16 cellular contexts compared by ENCODE assay signal in the genomic region with DNA sequence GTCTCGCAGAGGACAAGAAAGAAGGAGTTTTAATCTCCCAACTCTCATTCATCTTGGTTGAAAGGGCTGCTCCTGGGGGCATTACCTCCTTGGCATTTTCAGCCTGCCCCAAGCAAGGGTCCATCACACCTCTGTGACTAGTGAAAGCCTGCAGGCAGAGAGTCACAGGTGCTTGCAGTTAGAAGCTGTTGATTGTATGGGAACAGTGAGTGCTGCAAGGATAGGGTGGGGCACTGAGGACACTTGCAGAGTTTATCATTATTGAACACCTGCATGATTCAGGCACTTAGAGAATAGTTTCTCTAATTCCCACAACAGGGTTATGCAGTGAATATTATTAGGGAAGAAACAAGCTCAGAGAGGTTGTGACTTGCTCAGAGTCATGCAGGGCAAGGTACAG. TPM values are rescaled to one million over a fixed set of nuclear protein-coding genes. Genes with fewer than 3 reads are reported as not detected.
DNase-seq lines count a peak whose midpoint lies in the region; ATAC-seq and TF ChIP-seq lines count a peak whose summit lies in the region.
"Had no signal": no experiment of that assay in that cellular context is flagged by ENCODE, and none has a peak within 500 bp of the region (broad histone marks: within the 10 kb centered on the region; RNA-seq: fewer than 3 reads in every experiment).

No MANE protein-coding gene starts in this region.

- intact Hi-C loops in left colon (cut with DNase I, micrococcal nuclease) (no loop called here), transverse colon (cut with DNase I; ENCODE audit: low total_unique reads) (no loop called here), PC-3 (cut with micrococcal nuclease) (no loop called here)

- no peak overlapping the region for H3K9ac ChIP-seq in PC-3 (ENCODE audit: low read length)

- in situ Hi-C loops in transverse colon (cut with MboI; ENCODE audit: low pct_ligation_motif_present in 1 of 4, low pct_unique_long_range_greater_than_20kb in 1 of 4, low sequenced_read_pairs in 3 of 4): no loop called here

- H3K27ac ChIP-seq in RWPE2 (ENCODE audit: poor library complexity, severe bottlenecking) (no peak overlapping the region), transverse colon (no peak overlapping the region), PC-3 (ENCODE audit: low read length) (no peak overlapping the region)
- no peak overlapping the region for H3K27ac ChIP-seq in effector memory CD4-positive, alpha-beta T cell (ENCODE audit: insufficient read depth, low read length, poor library complexity, severe bottlenecking)

- no peak for TF ChIP-seq POLR2A in transverse colon (IDR thresholded peaks at IDR 0.05)

- ATAC-seq in RWPE2 (ENCODE audit: low read depth): peak; percentile 17; the same call in 1 of the 3 replicates
- ATAC-seq in left colon: peak; percentile 88
- ATAC-seq in PC-3: no peak

- no peak overlapping the region for H3K4me2 ChIP-seq in PC-3 (ENCODE audit: low read length)

- H3K36me3 ChIP-seq in RWPE2 (ENCODE audit: low read depth) (no peaks in the 10 kb centered on the region), transverse colon (no peaks in the 10 kb centered on the region), PC-3 (ENCODE audit: low read depth, low read length) (no peaks in the 10 kb centered on the region)
- H3K36me3 ChIP-seq in effector memory CD4-positive, alpha-beta T cell (ENCODE audit: control insufficient read depth, insufficient read depth, low read length): no peaks in the 10 kb centered on the region
- H3K36me3 ChIP-seq: BE2C, HAP-1 had no signal

- H3K4me1 ChIP-seq in RWPE2 (ENCODE audit: insufficient read depth, poor library complexity, severe bottlenecking) (no peaks in the 10 kb centered on the region), transverse colon (peaks cover 0 to 4% (median 0%) of the 10 kb centered on the region in 4 donors), PC-3 (ENCODE audit: insufficient read depth, low read length) (no peaks in the 10 kb centered on the region)
- no peaks in the 10 kb centered on the region for H3K4me1 ChIP-seq in effector memory CD4-positive, alpha-beta T cell (ENCODE audit: control insufficient read depth, insufficient read depth, low read length, poor library complexity, severe bottlenecking)
- H3K4me1 ChIP-seq: BE2C had no signal

- H3K9me3 ChIP-seq in RWPE2 (ENCODE audit: severe bottlenecking) (no peaks in the 10 kb centered on the region), transverse colon (no peaks in the 10 kb centered on the region), PC-3 (ENCODE audit: low read length) (no peaks in the 10 kb centered on the region)
- H3K9me3 ChIP-seq in effector memory CD4-positive, alpha-beta T cell (ENCODE audit: control insufficient read depth, low read length): no peaks in the 10 kb centered on the region
- H3K9me3 ChIP-seq: BE2C, HAP-1 had no signal

- BruUV-seq in PC-3 (replicated peaks; lab: Mats Ljungman, UMichigan): no TSS peak

- H3K9me2 ChIP-seq in PC-3 (replicated peaks; ENCODE audit: low read length): no peaks in the 10 kb centered on the region

- TF ChIP-seq EP300 in transverse colon (IDR thresholded peaks at IDR 0.05; ENCODE audit: low read depth): no peak

- no peaks in the 10 kb centered on the region for H3F3A ChIP-seq in PC-3 (ENCODE audit: low read length, unreplicated experiment)

- POLR2A ChIA-PET in PC-3 (lab: Charles Lee; ENCODE audit: unreplicated experiment): no interaction called here

- H3K27me3 ChIP-seq in RWPE2 (ENCODE audit: insufficient read depth, poor library complexity, severe bottlenecking) (no peaks in the 10 kb centered on the region), transverse colon (no peaks in the 10 kb centered on the region), PC-3 (ENCODE audit: low read length) (no peaks in the 10 kb centered on the region)
- H3K27me3 ChIP-seq in effector memory CD4-positive, alpha-beta T cell (replicated peaks; ENCODE audit: control insufficient read depth, insufficient read depth, low read length, poor library complexity, severe bottlenecking): no peaks in the 10 kb centered on the region

- CTCF ChIA-PET in PC-3 (lab: Charles Lee): no interaction called here

- TF ChIP-seq CTCF in RWPE2 (IDR thresholded peaks at IDR 0.05; ENCODE audit: poor library complexity, severe bottlenecking) (no peak), epithelial cell of esophagus (IDR thresholded peaks at IDR 0.05; ENCODE audit: insufficient read depth, low read depth, low read length, missing control alignments) (no peak), transverse colon (IDR thresholded peaks at IDR 0.05) (no peak), PC-3 (conservative IDR thresholded peaks at IDR 0.05; ENCODE audit: low read depth, low read length) (no peak)

- no peaks in the 10 kb centered on the region for H3K79me2 ChIP-seq in PC-3 (ENCODE audit: low read length)

- DNase-seq in RWPE2 (ENCODE audit: low spot score) (no peak), epithelial cell of esophagus (ENCODE audit: low read depth) (peak; percentile 42), left colon (peak in 1 of 2 donors; percentile 29), transverse colon (peak; percentile 30), PC-3 (no peak), SHP77 (lab: John Stamatoyannopoulos, UW) (no peak)
- DNase-seq in effector memory CD4-positive, alpha-beta T cell: no peak
- DNase-seq: ACHN; BE2C; C1 segment of cervical spinal cord; CD4-positive, CD25-positive, alpha-beta regulatory T cell; CD8-positive, alpha-beta memory T cell; COR-L47; DMS 273 treated with DMSO at 0.1 percent for 48 hours; DMS53 had no signal

- 92 to 100% methylated on average over 1 of the region's 1 CpG for WGBS in transverse colon (ENCODE audit: low coverage in 1 of 2), 2 donors

- H4K20me1 ChIP-seq in PC-3 (ENCODE audit: low read length): no peaks in the 10 kb centered on the region

- no peak overlapping the region for H3K4me3 ChIP-seq in RWPE2 (ENCODE audit: severe bottlenecking)
- H3K4me3 ChIP-seq in epithelial cell of esophagus (ENCODE audit: low read length): no peak overlapping the region
- no peak overlapping the region for H3K4me3 ChIP-seq in transverse colon
- no peak overlapping the region for H3K4me3 ChIP-seq in effector memory CD4-positive, alpha-beta T cell (ENCODE audit: insufficient read depth, low read depth, low read length, poor library complexity, severe bottlenecking)
- no peak overlapping the region for H3K4me3 ChIP-seq in PC-3 (ENCODE audit: low read length)
- H3K4me3 ChIP-seq: HAP-1 had no signal

- no peak overlapping the region for H2AFZ ChIP-seq in PC-3 (ENCODE audit: low read length)

RNA-seq across cellular contexts. Expression of gene IGF2BP2, which starts 41.7 kb away (rescaled TPM):
- total RNA-seq in left colon: 10 to 100 TPM; 48.1 to 73.0 TPM
- 100 to 1,000 TPM in 1 of 4 donors, 10 to 100 TPM in 3; 51.3 to 179 (median 82.9) TPM for total RNA-seq in transverse colon
- 81.2 and 105 TPM in 2 replicates for total RNA-seq in PC-3 (2014; rRNA removed)

Comparison
In these comparisons a context has a peak if more than half of its experiments do, and no peak if none do; other contexts are left out.
1. DNase-seq: peak in epithelial cell of esophagus (single experiment) and transverse colon (single experiment); none in RWPE2 (single experiment), effector memory CD4-positive, alpha-beta T cell (0 of 3), PC-3 (single experiment) and SHP77 (0 of 2).